In genomic region chr10:118961401-118961800, GRCh38 we compare ENCODE assay signal across 17 cellular contexts.
A peak's percentile ranks its signal among the peaks of the same experiment; 100 is the strongest.
DNase-seq lines count a peak whose midpoint lies in the region; ATAC-seq, FAIRE-seq and TF ChIP-seq lines count a peak whose summit lies in the region.
"Had no signal": no experiment of that assay in that cellular context is flagged by ENCODE, and none has a peak within 500 bp of the region (broad histone marks: within the 10 kb centered on the region; RNA-seq: fewer than 3 reads in every experiment).

No MANE protein-coding gene starts in this region.

- CTCF ChIA-PET in RWPE1 (lab: Yijun Ruan, JAX), result interaction anchor here (0.6 kb wide), 1 partner anchor 279 kb away, joined by 3 read pairs; no protein-coding TSS in a partner anchor

- DNase-seq in ELF-1 (ENCODE audit: low read depth, low spot score), result peak; percentile 0
- no peak for DNase-seq in RWPE1 (ENCODE audit: low spot score)
- DNase-seq in mesenteric fat pad (ENCODE audit: low spot score), result peak; percentile 59
- peak; percentile 36 for DNase-seq in sciatic nerve (ENCODE audit: low spot score)
- DNase-seq in urothelium cell line (ENCODE audit: low spot score), result no peak
- DNase-seq in HFFc6, result no peak
- DNase-seq: BE2C; CD4-positive, alpha-beta memory T cell; DMS79 had no signal

- H3K27me3 Mint-ChIP-seq in HFFc6 (ENCODE audit: insufficient read depth), result peaks cover 35% of the 10 kb centered on the region

- H3K4me1 Mint-ChIP-seq in HFFc6 (ENCODE audit: low read depth), result peaks cover 26% of the 10 kb centered on the region
- H3K4me1 Mint-ChIP-seq: IgD-negative memory B cell had no signal

- intact Hi-C loops in sciatic nerve (cut with DNase I), result no loop called here

- FAIRE-seq in urothelium cell line (lab: Jason Lieb, UNC), result no peak
- FAIRE-seq: G401.6, GM12891, GM19239 had no signal

- H3K27ac Mint-ChIP-seq in HFFc6, result no peak overlapping the region
- H3K27ac Mint-ChIP-seq: IgD-negative memory B cell had no signal

- TF ChIP-seq CTCF in RWPE1 (conservative IDR thresholded peaks at IDR 0.05; ENCODE audit: low read depth) (no peak), HFFc6 (IDR thresholded peaks at IDR 0.05) (no peak)

- no peaks in the 10 kb centered on the region for H3K9me3 Mint-ChIP-seq in HFFc6
- H3K9me3 Mint-ChIP-seq: CD4-positive, alpha-beta memory T cell had no signal

- POLR2A ChIA-PET in RWPE1 (lab: Yijun Ruan, JAX; ENCODE audit: low non-redundant PET), result no interaction called here

- peak overlapping the region; percentile 65; the same call in 1 of the 2 replicates for H3K27ac ChIP-seq in RWPE1
- H3K27ac ChIP-seq: C4-2B had no signal

- no peak overlapping the region for H3K4me3 Mint-ChIP-seq in HFFc6
- H3K4me3 Mint-ChIP-seq: CD4-positive, alpha-beta memory T cell; IgD-negative memory B cell had no signal

- no peaks in the 10 kb centered on the region for H3K36me3 Mint-ChIP-seq in HFFc6 (ENCODE audit: low read depth)
- H3K36me3 Mint-ChIP-seq: CD4-positive, alpha-beta memory T cell; IgD-negative memory B cell had no signal

- ATAC-seq in sciatic nerve, result no peak
- ATAC-seq in GM21528 (IDR thresholded peaks at IDR 0.05; ENCODE audit: low FRiP score, unreplicated experiment), result no peak
- no peak for ATAC-seq in GM21786 (IDR thresholded peaks at IDR 0.05; ENCODE audit: unreplicated experiment)
- ATAC-seq: HCT116 had no signal

Comparison
In these comparisons a context has a peak if more than half of its experiments do, and no peak if none do; other contexts are left out.
1. DNase-seq: peak in ELF-1 (single experiment), mesenteric fat pad (single experiment) and sciatic nerve (single experiment); none in RWPE1 (single experiment), urothelium cell line (single experiment) and HFFc6 (single experiment).